9 cellular contexts compared by ENCODE assay signal in genomic region chr9:35945341-35946018, GRCh38. TPM values are rescaled to one million over a fixed set of nuclear protein-coding genes. Genes with fewer than 3 reads are reported as not detected.
DNase-seq lines count a peak whose midpoint lies in the region; ATAC-seq and TF ChIP-seq lines count a peak whose summit lies in the region.
"Had no signal": no experiment of that assay in that cellular context is flagged by ENCODE, and none has a peak within 500 bp of the region (broad histone marks: within the 10 kb centered on the region; RNA-seq: fewer than 3 reads in every experiment).

No MANE protein-coding gene starts in this region.

- no peak for TF ChIP-seq POLR2A in uterus (IDR thresholded peaks at IDR 0.05)

- ATAC-seq in GM21576 (IDR thresholded peaks at IDR 0.05; ENCODE audit: unreplicated experiment), result no peak

- H3K27me3 Mint-ChIP-seq in activated naive CD4-positive, alpha-beta T cell treated with anti-CD3 and anti-CD28 coated beads, Interleukin-2, amount 10 ng/mL, durations not matched to agents 7 days and 5 days, result peaks cover 14% of the 10 kb centered on the region
- H3K27me3 Mint-ChIP-seq in progenitor cell of endocrine pancreas, result peaks cover 30% of the 10 kb centered on the region

- H3K4me1 ChIP-seq in SJSA1 (replicated peaks) (peaks cover 11% of the 10 kb centered on the region), uterus (peaks cover 0 to 4% of the 10 kb centered on the region in 2 donors)

- peak; percentile 92 for DNase-seq in Daoy (ENCODE audit: low read depth)
- peak; percentile 93 for DNase-seq in LHCN-M2 (ENCODE audit: low read depth)
- DNase-seq in SJSA1 (ENCODE audit: low read depth in 1 of 2, low spot score in 2 of 2), result peak; percentile 67 to 76
- DNase-seq in activated naive CD4-positive, alpha-beta T cell treated with anti-CD3 and anti-CD28 coated beads, Interleukin-2, amount 10 ng/mL, durations not matched to agents 7 days and 5 days, result peak; percentile 80
- DNase-seq in head of caudate nucleus, result peak; percentile 42 to 88 (median 76)
- DNase-seq in progenitor cell of endocrine pancreas (ENCODE audit: low spot score, unreplicated experiment), result peak; percentile 52
- peak; percentile 87 to 88 for DNase-seq in uterus

- TF ChIP-seq CTCF in progenitor cell of endocrine pancreas (IDR thresholded peaks at IDR 0.05; ENCODE audit: unreplicated experiment) (peak; percentile 78), uterus (IDR thresholded peaks at IDR 0.05) (peak; percentile 83 to 91 (median 88))

- H3K4me3 Mint-ChIP-seq in activated naive CD4-positive, alpha-beta T cell treated with anti-CD3 and anti-CD28 coated beads, Interleukin-2, amount 10 ng/mL, durations not matched to agents 7 days and 5 days, result no peak overlapping the region
- peak overlapping the region; percentile 45 for H3K4me3 Mint-ChIP-seq in progenitor cell of endocrine pancreas (ENCODE audit: low read depth)

- H3K27me3 ChIP-seq in SJSA1 (replicated peaks), result no peaks in the 10 kb centered on the region
- H3K27me3 ChIP-seq in uterus, result no peaks in the 10 kb centered on the region

- H3K27ac ChIP-seq in SJSA1, result peak overlapping the region; percentile 15
- peak overlapping the region; percentile 6 to 35 for H3K27ac ChIP-seq in uterus

- H3K9me3 ChIP-seq in SJSA1 (replicated peaks), result no peaks in the 10 kb centered on the region
- H3K9me3 ChIP-seq in uterus, result no peaks in the 10 kb centered on the region

- no peaks in the 10 kb centered on the region for H3K9me3 Mint-ChIP-seq in activated naive CD4-positive, alpha-beta T cell treated with anti-CD3 and anti-CD28 coated beads, Interleukin-2, amount 10 ng/mL, durations not matched to agents 7 days and 5 days
- H3K9me3 Mint-ChIP-seq in progenitor cell of endocrine pancreas (ENCODE audit: low read depth), result peaks cover 4% of the 10 kb centered on the region

- H3K4me1 Mint-ChIP-seq in activated naive CD4-positive, alpha-beta T cell treated with anti-CD3 and anti-CD28 coated beads, Interleukin-2, amount 10 ng/mL, durations not matched to agents 7 days and 5 days, result peaks cover 32% of the 10 kb centered on the region
- H3K4me1 Mint-ChIP-seq in progenitor cell of endocrine pancreas (ENCODE audit: low read depth), result peaks cover 2% of the 10 kb centered on the region

- H3K36me3 ChIP-seq in SJSA1 (no peaks in the 10 kb centered on the region), uterus (no peaks in the 10 kb centered on the region)

- intact Hi-C loops in head of caudate nucleus (cut with DNase I), result no loop called here
- intact Hi-C loops in uterus (cut with DNase I; ENCODE audit: low total_unique reads), result loop anchor here (5.0 kb wide), 1 partner anchor 43 kb away; no protein-coding TSS in a partner anchor

- no peaks in the 10 kb centered on the region for H3K36me3 Mint-ChIP-seq in activated naive CD4-positive, alpha-beta T cell treated with anti-CD3 and anti-CD28 coated beads, Interleukin-2, amount 10 ng/mL, durations not matched to agents 7 days and 5 days
- H3K36me3 Mint-ChIP-seq in progenitor cell of endocrine pancreas (ENCODE audit: insufficient read depth), result no peaks in the 10 kb centered on the region

- H3K4me3 ChIP-seq in SJSA1 (no peak overlapping the region), uterus (peak overlapping the region; percentile 1 to 8)

- no peak overlapping the region for H3K27ac Mint-ChIP-seq in activated naive CD4-positive, alpha-beta T cell treated with anti-CD3 and anti-CD28 coated beads, Interleukin-2, amount 10 ng/mL, durations not matched to agents 7 days and 5 days
- H3K27ac Mint-ChIP-seq in progenitor cell of endocrine pancreas, result no peak overlapping the region

- CTCF ChIA-PET in activated naive CD4-positive, alpha-beta T cell treated with anti-CD3 and anti-CD28 coated beads, Interleukin-2, amount 10 ng/mL, durations not matched to agents 7 days and 5 days (lab: Charles Lee), result interaction anchor here (0.6 to 8.9 kb wide), 22 partner anchors 10 to 197 kb away, joined by 3 to 132 read pairs (median 6); partner anchors contain the start of genes HRCT1, OR2S2 and SPAAR

RNA-seq across cellular contexts. Expression of gene OR2S2, which starts 12.5 kb away (rescaled TPM):
- total RNA-seq in Daoy (2014; rRNA removed; shearing (Covaris generic)), result not detected in 2 replicates
- total RNA-seq in LHCN-M2 (2014; rRNA removed), result not detected in 2 replicates
- polyA plus RNA-seq in LHCN-M2 (2012), result 0.06 TPM
- not detected in 2 replicates for total RNA-seq in SJSA1 (2014; rRNA removed; shearing (Covaris generic))
- not detected in 2 replicates for total RNA-seq in progenitor cell of endocrine pancreas
- not detected for total RNA-seq in uterus
- total RNA-seq: mononuclear cell had no signal

RNA-seq across cellular contexts. Expression of gene SPAAR, which starts 36.2 kb away (rescaled TPM):
- total RNA-seq in Daoy (2014; rRNA removed; shearing (Covaris generic)), result 0.06 TPM in 1 of 2 replicates, not detected in the other
- total RNA-seq in LHCN-M2 (2014; rRNA removed), result 0.17 and 0.38 TPM in 2 replicates
- polyA plus RNA-seq in LHCN-M2 (2012), result 0.55 TPM
- total RNA-seq in SJSA1 (2014; rRNA removed; shearing (Covaris generic)), result not detected in 2 replicates
- not detected in 2 replicates for total RNA-seq in progenitor cell of endocrine pancreas
- total RNA-seq in uterus, result 10 to 100 TPM in 1 of 4 donors, 1 to 10 TPM in 1, under 1 TPM in 2; 0.29 to 11.7 (median 2.3) TPM
- total RNA-seq: mononuclear cell had no signal

RNA-seq across cellular contexts. Expression of gene HRCT1, which starts 39.5 kb away (rescaled TPM):
- 1.8 and 3.5 TPM in 2 replicates for total RNA-seq in Daoy (2014; rRNA removed; shearing (Covaris generic))
- total RNA-seq in LHCN-M2 (2014; rRNA removed) (1.5 and 2.1 TPM in 2 replicates), progenitor cell of endocrine pancreas (not detected in 2 replicates), uterus (10 to 100 TPM in 1 of 4 donors, 1 to 10 TPM in 1, under 1 TPM in 1, not detected in 1; 0.59 to 10.1 (median 1.4) TPM)
- 5.0 TPM for polyA plus RNA-seq in LHCN-M2 (2012)
- 0.63 TPM in 1 of 2 replicates, not detected in the other for total RNA-seq in SJSA1 (2014; rRNA removed; shearing (Covaris generic))
- total RNA-seq: mononuclear cell had no signal
